ENCODE assay signal across 24 cellular contexts in the genomic region with DNA sequence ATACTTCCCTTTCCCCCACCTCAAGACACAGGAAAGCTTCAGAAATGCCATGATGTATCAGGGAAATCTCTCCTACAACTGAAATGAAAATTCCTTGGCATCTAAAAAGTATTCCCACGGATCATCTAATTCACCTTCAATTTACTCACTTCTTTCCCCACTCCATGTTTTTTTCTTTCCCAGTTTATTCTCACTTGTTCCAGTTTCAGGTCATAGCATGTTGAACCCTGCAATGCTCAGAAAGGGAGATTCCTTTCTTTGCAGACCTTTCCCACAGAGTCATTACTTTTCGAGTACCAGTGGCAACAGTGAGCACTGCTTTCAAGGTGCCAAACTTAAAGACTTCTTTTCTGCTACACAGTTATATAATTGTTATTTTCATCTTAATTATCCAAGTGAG.
"Had no signal": no experiment of that assay in that cellular context is flagged by ENCODE, and none has a peak within 500 bp of the region (broad histone marks: within the 10 kb centered on the region; RNA-seq: fewer than 3 reads in every experiment).

No MANE protein-coding gene starts in this region.

- H3K9me3 ChIP-seq: esophagus muscularis mucosa, neutrophil, pancreas, right atrium auricular region, thyroid gland, vagina had no signal

- H3K9me3 Mint-ChIP-seq: immature natural killer cell; naive thymus-derived CD4-positive, alpha-beta T cell; stimulated activated naive CD8-positive, alpha-beta T cell treated with anti-CD3 and anti-CD28 coated beads, Interleukin-15, amount 100 ng/mL, for 72 hours had no signal

- H3K27ac Mint-ChIP-seq: naive thymus-derived CD4-positive, alpha-beta T cell; stimulated activated naive CD8-positive, alpha-beta T cell treated with anti-CD3 and anti-CD28 coated beads, Interleukin-15, amount 100 ng/mL, for 72 hours had no signal

- FAIRE-seq: frontal cortex, kidney, pancreas had no signal

- H3K36me3 ChIP-seq: esophagus muscularis mucosa, pancreas, right atrium auricular region, thyroid gland, vagina had no signal

- H3K4me3 ChIP-seq: esophagus muscularis mucosa, pancreas, right atrium auricular region, smooth muscle cell, thyroid gland, vagina had no signal

- H3K27me3 Mint-ChIP-seq: naive thymus-derived CD4-positive, alpha-beta T cell; stimulated activated naive CD8-positive, alpha-beta T cell treated with anti-CD3 and anti-CD28 coated beads, Interleukin-15, amount 100 ng/mL, for 72 hours had no signal

- H3K4me3 Mint-ChIP-seq: immature natural killer cell; naive thymus-derived CD4-positive, alpha-beta T cell; stimulated activated naive CD8-positive, alpha-beta T cell treated with anti-CD3 and anti-CD28 coated beads, Interleukin-15, amount 100 ng/mL, for 72 hours had no signal

- H3K27ac ChIP-seq: neutrophil, pancreas, right atrium auricular region, thyroid gland, vagina had no signal

- H3K4me1 Mint-ChIP-seq: naive thymus-derived CD4-positive, alpha-beta T cell; stimulated activated naive CD8-positive, alpha-beta T cell treated with anti-CD3 and anti-CD28 coated beads, Interleukin-15, amount 100 ng/mL, for 72 hours had no signal

- H3K4me1 ChIP-seq: pancreas, right atrium auricular region, thyroid gland had no signal

- ATAC-seq: left lobe of liver; naive thymus-derived CD4-positive, alpha-beta T cell; pancreas; sciatic nerve; stimulated activated naive CD8-positive, alpha-beta T cell treated with anti-CD3 and anti-CD28 coated beads, Interleukin-15, amount 100 ng/mL, for 72 hours had no signal

- H3K27me3 ChIP-seq: esophagus muscularis mucosa, neutrophil, pancreas, right atrium auricular region, thyroid gland, vagina had no signal

- DNase-seq: cerebellar nuclear complex; cortex of kidney; immature natural killer cell; kidney; mesendoderm; midbrain; naive thymus-derived CD4-positive, alpha-beta T cell; pancreas; stimulated activated CD4-positive, alpha-beta T cell treated with anti-CD3 and anti-CD28 coated beads, Interleukin-12 subunit alpha, Interleukin-12 subunit beta, amount 100 ng/mL, for 4 hours; stimulated activated CD4-positive, alpha-beta T cell treated with anti-CD3 and anti-CD28 coated beads, Interleukin-1b, Interleukin-23, amount 100 ng/mL, for 48 hours; stimulated activated CD4-positive, alpha-beta T cell treated with anti-CD3 and anti-CD28 coated beads, Interleukin-4, amount 100 ng/mL, for 1 hour; stimulated activated CD8-positive, alpha-beta memory T cell treated with anti-CD3 and anti-CD28 coated beads, Interleukin-4, amount 100 ng/mL, for 48 hours; stimulated activated naive CD4-positive, alpha-beta T cell; stimulated activated naive CD8-positive, alpha-beta T cell treated with anti-CD3 and anti-CD28 coated beads, Interleukin-15, amount 100 ng/mL, for 72 hours; thyroid gland; trophoblast cell had no signal
